ENCODE assay signal across 8 cellular contexts in genomic region chr10:97318772-97319651, GRCh38. TPM values are rescaled to one million over a fixed set of nuclear protein-coding genes. Genes with fewer than 3 reads are reported as not detected.
DNase-seq lines count a peak whose midpoint lies in the region; ATAC-seq and TF ChIP-seq lines count a peak whose summit lies in the region.

TSS of gene FRAT1 (plus strand) at chr10:97319271. CDS start at chr10:97319454, 183 bp downstream.

- no peaks in the 10 kb centered on the region for H3K36me3 Mint-ChIP-seq in activated CD4-positive, alpha-beta memory T cell treated with anti-CD3 and anti-CD28 coated beads for 36 hours

- H3K9me3 Mint-ChIP-seq in activated CD4-positive, alpha-beta memory T cell treated with anti-CD3 and anti-CD28 coated beads for 36 hours = no peaks in the 10 kb centered on the region

- H3K27ac Mint-ChIP-seq in activated CD4-positive, alpha-beta memory T cell treated with anti-CD3 and anti-CD28 coated beads for 36 hours = peak within 1 kb of the TSS; percentile 97

- POLR2A ChIA-PET in BJ (lab: Charles Lee) = no interaction called here
- POLR2A ChIA-PET in activated CD4-positive, alpha-beta memory T cell treated with anti-CD3 and anti-CD28 coated beads for 36 hours (lab: Charles Lee) = interaction anchor here (0.7 to 3.1 kb wide), 7 partner anchors 9 to 220 kb away, joined by 3 to 29 read pairs (median 4); partner anchors contain the start of genes FRAT2 and RRP12

- 0 to 1% methylated on average over 60 to 79 of the region's 79 CpGs for WGBS in lung, 2 donors

- H3K4me3 Mint-ChIP-seq in activated CD4-positive, alpha-beta memory T cell treated with anti-CD3 and anti-CD28 coated beads for 36 hours = peak within 1 kb of the TSS; percentile 83

- H3K36me3 ChIP-seq in BJ (ENCODE audit: control insufficient read depth, insufficient read depth, low read length) (no peaks in the 10 kb centered on the region), duodenal mucosa (ENCODE audit: control insufficient read depth in 1 of 2, insufficient read depth in 2 of 2, low read length in 2 of 2) (no peaks in the 10 kb centered on the region), lung (ENCODE audit: control insufficient read depth in 2 of 2, insufficient read depth in 2 of 2, low read length in 2 of 2) (no peaks in the 10 kb centered on the region)

- H3K4me1 Mint-ChIP-seq in activated CD4-positive, alpha-beta memory T cell treated with anti-CD3 and anti-CD28 coated beads for 36 hours (ENCODE audit: low read depth) = peaks cover 24% of the 10 kb centered on the region

- H3K27me3 Mint-ChIP-seq in activated CD4-positive, alpha-beta memory T cell treated with anti-CD3 and anti-CD28 coated beads for 36 hours = peaks cover 6% of the 10 kb centered on the region

- ATAC-seq in HG03378 (IDR thresholded peaks at IDR 0.05; ENCODE audit: unreplicated experiment) (peak; percentile 70), lung (ENCODE audit: insufficient read depth, low FRiP score) (peak; percentile 86)

- H3K27me3 ChIP-seq in BJ (ENCODE audit: control insufficient read depth, insufficient read depth, low read length) (no peaks in the 10 kb centered on the region), duodenal mucosa (ENCODE audit: control insufficient read depth in 1 of 2, insufficient read depth in 2 of 2, low read length in 2 of 2) (no peaks in the 10 kb centered on the region), lung (ENCODE audit: control insufficient read depth, insufficient read depth) (no peaks in the 10 kb centered on the region)

- peak; percentile 56 for TF ChIP-seq POLR2A in GM19099 (IDR thresholded peaks at IDR 0.05; ENCODE audit: extremely low read depth, insufficient read length, low read depth)

- H3K4me1 ChIP-seq in duodenal mucosa (ENCODE audit: control insufficient read depth in 1 of 2, insufficient read depth in 2 of 2, low read length in 2 of 2) = peaks cover 12 to 22% of the 10 kb centered on the region in 2 donors
- H3K4me1 ChIP-seq in lung (ENCODE audit: control insufficient read depth in 2 of 2, insufficient read depth in 2 of 2, low read length in 2 of 2) = peaks cover 3% of the 10 kb centered on the region in 2 donors

- CTCF ChIA-PET in BJ (lab: Yijun Ruan, JAX) = interaction anchor here (1.6 to 1.7 kb wide), 2 partner anchors 13 to 45 kb away, joined by 4 read pairs; no protein-coding TSS in a partner anchor
- CTCF ChIA-PET in activated CD4-positive, alpha-beta memory T cell treated with anti-CD3 and anti-CD28 coated beads for 36 hours (lab: Charles Lee) = interaction anchor here (0.8 to 2.0 kb wide), 5 partner anchors 14 to 247 kb away, joined by 3 to 21 read pairs (median 5); partner anchors contain the start of genes ARHGAP19, FRAT2 and RRP12

- TF ChIP-seq CTCF in BJ (IDR thresholded peaks at IDR 0.05; ENCODE audit: insufficient read depth, low read depth, low read length) = no peak
- no peak for TF ChIP-seq CTCF in lung (IDR thresholded peaks at IDR 0.05; ENCODE audit: control extremely low read depth, extremely low read depth)

- DNase-seq in BJ (ENCODE audit: low read depth) = peak; percentile 39
- peak; percentile 83 for DNase-seq in NCI-H748 (lab: John Stamatoyannopoulos, UW; ENCODE audit: unreplicated experiment)
- peak; percentile 90 for DNase-seq in activated CD4-positive, alpha-beta memory T cell treated with anti-CD3 and anti-CD28 coated beads for 36 hours
- DNase-seq in lung (ENCODE audit: low spot score) = peak; percentile 92
- DNase-seq in stimulated activated CD4-positive, alpha-beta T cell treated with anti-CD3 and anti-CD28 coated beads, TNF-alpha, amount 100 ng/mL, for 1 hour (ENCODE audit: low read depth in 3 of 3, low spot score in 1 of 3) = peak; percentile 74 to 85 (median 80)

- peak within 1 kb of the TSS; percentile 77 to 91 for H3K9ac ChIP-seq in duodenal mucosa (ENCODE audit: low read depth in 1 of 2, low read length in 2 of 2)

- H3K27ac ChIP-seq in duodenal mucosa (ENCODE audit: low read depth, low read length) = peak within 1 kb of the TSS; percentile 99
- H3K27ac ChIP-seq in lung (ENCODE audit: low read depth in 1 of 2, low read length in 1 of 2) = peak within 1 kb of the TSS; percentile 99

- intact Hi-C loops in activated CD4-positive, alpha-beta memory T cell treated with anti-CD3 and anti-CD28 coated beads for 36 hours (cut with micrococcal nuclease) = loop anchor here (1.0 kb wide), 2 partner anchors 15 to 27 kb away; partner anchors contain the start of genes ARHGAP19 and FRAT2

- H3K4me3 ChIP-seq in BJ (ENCODE audit: low read depth, low read length) (peak within 1 kb of the TSS; percentile 63), duodenal mucosa (ENCODE audit: low read depth in 1 of 2, low read length in 2 of 2) (peak within 1 kb of the TSS; percentile 86 to 90), lung (peak within 1 kb of the TSS; percentile 93)

- H3K9me3 ChIP-seq in duodenal mucosa (ENCODE audit: control insufficient read depth in 1 of 2, low read length in 2 of 2) (no peaks in the 10 kb centered on the region), lung (ENCODE audit: control insufficient read depth in 2 of 2, insufficient read depth in 1 of 2, low read length in 1 of 2) (no peaks in the 10 kb centered on the region)

RNA-seq across cellular contexts. Expression of gene FRAT1, which starts in this region (rescaled TPM):
- polyA plus RNA-seq in BJ (2011; rRNA removed) (1.1 and 1.2 TPM in 2 replicates), lung (10 to 100 TPM in 1 of 2 donors, 1 to 10 TPM in 1; 2.3 to 14.3 TPM)
- 0.82 and 0.90 TPM in 2 replicates for polyA minus RNA-seq in BJ (2011; rRNA and poly(A)+ RNA removed)
- 1 to 10 TPM; 2.1 TPM for total RNA-seq in activated CD4-positive, alpha-beta memory T cell treated with anti-CD3 and anti-CD28 coated beads for 36 hours
- total RNA-seq in lung = 10 to 100 TPM in 1 of 2 donors, 1 to 10 TPM in 1; 4.0 to 10.9 TPM

Comparison
In these comparisons a context has a peak if more than half of its experiments do, and no peak if none do; other contexts are left out.
1. Peak in every context shown above with its lines: DNase-seq, ATAC-seq, H3K4me3 ChIP-seq and H3K27ac ChIP-seq.
2. DNase-seq: peak in every context shown above with its lines; median percentile 92 in lung; 90 in activated CD4-positive, alpha-beta memory T cell treated with anti-CD3 and anti-CD28 coated beads for 36 hours; 83 in NCI-H748; 80 in stimulated activated CD4-positive, alpha-beta T cell treated with anti-CD3 and anti-CD28 coated beads, TNF-alpha, amount 100 ng/mL, for 1 hour; 39 in BJ.